1 cellular context compared by ENCODE assay signal in the genomic region with DNA sequence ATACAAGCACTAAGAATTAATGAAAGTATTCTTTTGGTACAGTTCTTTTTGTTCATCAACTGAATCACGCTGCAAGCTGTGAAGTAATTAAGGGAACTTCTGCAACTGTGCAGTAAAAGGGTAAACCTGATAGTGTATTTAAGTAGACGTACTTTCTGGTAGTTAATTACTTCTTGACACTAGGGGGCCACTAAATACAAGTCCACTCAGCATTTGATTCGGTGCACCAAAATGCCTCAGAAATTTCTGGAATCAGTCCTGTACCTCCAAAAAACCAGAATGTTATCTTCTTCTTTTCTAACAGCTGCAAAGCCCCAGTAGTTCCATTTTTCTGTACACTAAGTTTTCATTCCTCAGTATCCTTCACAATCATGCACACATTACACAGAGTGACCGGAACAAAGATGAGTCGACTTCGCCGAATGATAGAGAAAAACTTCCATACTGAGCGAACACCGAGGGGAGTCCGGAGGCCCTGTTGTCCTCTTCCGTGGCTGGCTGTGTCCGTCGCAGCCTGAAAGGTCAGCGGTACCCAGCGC.
TF ChIP-seq lines count a peak whose summit lies in the region.

No MANE protein-coding gene starts in this region.

TF ChIP-seq in GM12878, 131 proteins besides CTCF, POLR2A, EP300 and RAD21:
- TF ChIP-seq NR2C2 (IDR thresholded peaks at IDR 0.05; ENCODE audit: borderline replicate concordance, control insufficient read depth, insufficient read length, low read depth) (no peak), SMC3 (IDR thresholded peaks at IDR 0.05; ENCODE audit: borderline replicate concordance, low read length) (peak; percentile 31; the same call in 1 of the 2 replicates), HSF1 (IDR thresholded peaks at IDR 0.05; ENCODE audit: low read depth, low read length) (peak; percentile 74; the same call in 1 of the 2 replicates), SMARCA5 (IDR thresholded peaks at IDR 0.05) (0 out of 2 replicates have a peak, but pooled peaks have one; percentile 11)
